In genomic region chr6:45923831-45924391, GRCh38 we compare ENCODE assay signal across 10 cellular contexts.
DNase-seq lines count a peak whose midpoint lies in the region; ATAC-seq and TF ChIP-seq lines count a peak whose summit lies in the region.
"Had no signal": no experiment of that assay in that cellular context is flagged by ENCODE, and none has a peak within 500 bp of the region (broad histone marks: within the 10 kb centered on the region; RNA-seq: fewer than 3 reads in every experiment).

No MANE protein-coding gene starts in this region.

- H3K27ac ChIP-seq in mammary epithelial cell (ENCODE audit: insufficient read depth, low read depth, low read length), result no peak overlapping the region

- H3K4me1 ChIP-seq in mammary epithelial cell (ENCODE audit: insufficient read depth, low read length) (no peaks in the 10 kb centered on the region), HAP-1 (peaks cover 18% of the 10 kb centered on the region)

- TF ChIP-seq CTCF in mammary epithelial cell (conservative IDR thresholded peaks at IDR 0.05 in 1 of 2, IDR thresholded peaks at IDR 0.05 in 1 of 2; ENCODE audit: extremely low read depth in 1 of 2, insufficient read depth in 1 of 2, low read depth in 1 of 2, low read length in 2 of 2), result no peak
- no peak for TF ChIP-seq CTCF in lower leg skin (IDR thresholded peaks at IDR 0.05)

- H3K9me3 ChIP-seq in mammary epithelial cell (replicated peaks; ENCODE audit: insufficient read depth, low read length), result no peaks in the 10 kb centered on the region
- H3K9me3 ChIP-seq in HAP-1, result no peaks in the 10 kb centered on the region

- H3K9ac ChIP-seq in mammary epithelial cell (ENCODE audit: insufficient read depth, low read length), result no peak overlapping the region

- no peak overlapping the region for H2AFZ ChIP-seq in mammary epithelial cell (ENCODE audit: low read depth, low read length)

- peaks cover 16 to 24% of the 10 kb centered on the region in 2 donors for H3K4me1 Mint-ChIP-seq in stimulated activated naive B cell treated with anti-CD40 and anti-IgM and Interleukin-4, amounts not matched to agents 10 μg/mL and 1 μg/mL and 100 μg/mL, for 72 hours

- CTCF ChIA-PET in mammary epithelial cell (lab: Charles Lee; ENCODE audit: low non-redundant PET), result interaction anchor here (0.6 kb wide), 2 partner anchors 1448 to 1650 kb away, joined by 3 read pairs; no protein-coding TSS in a partner anchor

- no peaks in the 10 kb centered on the region for H3K27me3 Mint-ChIP-seq in stimulated activated naive B cell treated with anti-CD40 and anti-IgM and Interleukin-4, amounts not matched to agents 10 μg/mL and 1 μg/mL and 100 μg/mL, for 72 hours

- H3K9me3 Mint-ChIP-seq in stimulated activated naive B cell treated with anti-CD40 and anti-IgM and Interleukin-4, amounts not matched to agents 10 μg/mL and 1 μg/mL and 100 μg/mL, for 72 hours, result no peaks in the 10 kb centered on the region

- H3K4me3 ChIP-seq in mammary epithelial cell (replicated peaks in 1 of 3; ENCODE audit: insufficient read depth in 1 of 3, low read depth in 2 of 3, low read length in 3 of 3) (no peak overlapping the region), HAP-1 (no peak overlapping the region), lower leg skin (ENCODE audit: low read depth, poor library complexity, severe bottlenecking) (no peak overlapping the region)

- intact Hi-C loops in mammary epithelial cell (cut with micrococcal nuclease) (loop anchor here (1.0 to 10.0 kb wide), 4 partner anchors 135 to 1294 kb away; no protein-coding TSS in a partner anchor), lower leg skin (cut with DNase I; ENCODE audit: low total_unique reads) (loop anchor here (5.0 to 10.0 kb wide), 2 partner anchors 1269 to 1447 kb away; no protein-coding TSS in a partner anchor)

- no peak overlapping the region for H3K4me2 ChIP-seq in mammary epithelial cell (ENCODE audit: insufficient read depth, low read depth, low read length)

- peak; percentile 26 for DNase-seq in activated CD8-positive, alpha-beta memory T cell treated with anti-CD3 and anti-CD28 coated beads, Interleukin-2, amount 50 U/mL, for 24 hours (ENCODE audit: extremely low read depth)
- no peak for DNase-seq in activated CD8-positive, alpha-beta memory T cell treated with anti-CD3 and anti-CD28 coated beads, Interleukin-2, amount 50 U/mL, for 4 hours
- DNase-seq in mammary epithelial cell, result peak; percentile 50
- peak; percentile 39 for DNase-seq in stimulated activated naive B cell treated with anti-CD40 and anti-IgM and Interleukin-4, amounts not matched to agents 10 μg/mL and 1 μg/mL and 100 μg/mL, for 72 hours
- DNase-seq in HAP-1 (ENCODE audit: low spot score in 2 of 2), result no peak
- no peak for DNase-seq in NCI-H146 treated with DMSO at 0.1 percent for 48 hours (lab: John Stamatoyannopoulos, UW; ENCODE audit: unreplicated experiment)
- no peak for DNase-seq in lower leg skin (ENCODE audit: low spot score in 2 of 2)
- DNase-seq: NCI-H146 had no signal

- no peaks in the 10 kb centered on the region for H3K36me3 ChIP-seq in mammary epithelial cell (ENCODE audit: insufficient read depth, low read length)
- no peaks in the 10 kb centered on the region for H3K36me3 ChIP-seq in HAP-1 (replicated peaks)

- no peak overlapping the region for H3K27ac Mint-ChIP-seq in stimulated activated naive B cell treated with anti-CD40 and anti-IgM and Interleukin-4, amounts not matched to agents 10 μg/mL and 1 μg/mL and 100 μg/mL, for 72 hours
- H3K27ac Mint-ChIP-seq: B cell had no signal

- no peak overlapping the region for H3K4me3 Mint-ChIP-seq in stimulated activated naive B cell treated with anti-CD40 and anti-IgM and Interleukin-4, amounts not matched to agents 10 μg/mL and 1 μg/mL and 100 μg/mL, for 72 hours
- H3K4me3 Mint-ChIP-seq: B cell had no signal

- 54% methylated on average over 5 of the region's 5 CpGs for WGBS in mammary epithelial cell (ENCODE audit: low coverage, missing lambda C conversion rate)
- 48 to 60% methylated on average over 5 of the region's 5 CpGs for WGBS in lower leg skin, 2 donors

- peak; percentile 70 for ATAC-seq in HG03442 (IDR thresholded peaks at IDR 0.05; ENCODE audit: unreplicated experiment)
- ATAC-seq in stimulated activated naive B cell treated with anti-CD40 and anti-IgM and Interleukin-4, amounts not matched to agents 10 μg/mL and 1 μg/mL and 100 μg/mL, for 72 hours (replicated peaks), result peak; percentile 71 to 73

- no peak for TF ChIP-seq POLR2A in lower leg skin (IDR thresholded peaks at IDR 0.05)

- in situ Hi-C loops in mammary epithelial cell (cut with MboI; ENCODE audit: low sequenced_read_pairs in 2 of 2), result loop anchor here in 1 of 2 donors (5.0 to 25.0 kb wide), 3 partner anchors 499 to 1447 kb away; no protein-coding TSS in a partner anchor
- in situ Hi-C loops in HAP-1 (cut with MboI; ENCODE audit: low sequenced_read_pairs), result loop anchor here (25.0 kb wide), 1 partner anchor 1312 kb away; no protein-coding TSS in a partner anchor

- no peaks in the 10 kb centered on the region for H4K20me1 ChIP-seq in mammary epithelial cell (ENCODE audit: insufficient read depth, low read length)

- dilution Hi-C loops in mammary epithelial cell (cut with HindIII; ENCODE audit: low sequenced_read_pairs), result no loop called here

- no TSS peak for BruUV-seq in mammary epithelial cell (replicated peaks; lab: Mats Ljungman, UMichigan)

- H3K36me3 Mint-ChIP-seq in stimulated activated naive B cell treated with anti-CD40 and anti-IgM and Interleukin-4, amounts not matched to agents 10 μg/mL and 1 μg/mL and 100 μg/mL, for 72 hours, result no peaks in the 10 kb centered on the region

- H3K27me3 ChIP-seq in mammary epithelial cell (ENCODE audit: insufficient read depth, low read length) (no peaks in the 10 kb centered on the region), HAP-1 (ENCODE audit: low read depth) (0 out of 2 replicates have a peak, but pooled peaks cover 12% of the 10 kb centered on the region)

- no peaks in the 10 kb centered on the region for H3K79me2 ChIP-seq in mammary epithelial cell (ENCODE audit: insufficient read depth, low read length)

Comparison
In these comparisons a context has a peak if more than half of its experiments do, and no peak if none do; other contexts are left out.
1. DNase-seq: peak in activated CD8-positive, alpha-beta memory T cell treated with anti-CD3 and anti-CD28 coated beads, Interleukin-2, amount 50 U/mL, for 24 hours (single experiment), mammary epithelial cell (single experiment) and stimulated activated naive B cell treated with anti-CD40 and anti-IgM and Interleukin-4, amounts not matched to agents 10 μg/mL and 1 μg/mL and 100 μg/mL, for 72 hours (single experiment); none in activated CD8-positive, alpha-beta memory T cell treated with anti-CD3 and anti-CD28 coated beads, Interleukin-2, amount 50 U/mL, for 4 hours (single experiment), HAP-1 (0 of 2), NCI-H146 treated with DMSO at 0.1 percent for 48 hours (single experiment) and lower leg skin (0 of 2).